1 cellular context compared by ENCODE assay signal in the genomic region with DNA sequence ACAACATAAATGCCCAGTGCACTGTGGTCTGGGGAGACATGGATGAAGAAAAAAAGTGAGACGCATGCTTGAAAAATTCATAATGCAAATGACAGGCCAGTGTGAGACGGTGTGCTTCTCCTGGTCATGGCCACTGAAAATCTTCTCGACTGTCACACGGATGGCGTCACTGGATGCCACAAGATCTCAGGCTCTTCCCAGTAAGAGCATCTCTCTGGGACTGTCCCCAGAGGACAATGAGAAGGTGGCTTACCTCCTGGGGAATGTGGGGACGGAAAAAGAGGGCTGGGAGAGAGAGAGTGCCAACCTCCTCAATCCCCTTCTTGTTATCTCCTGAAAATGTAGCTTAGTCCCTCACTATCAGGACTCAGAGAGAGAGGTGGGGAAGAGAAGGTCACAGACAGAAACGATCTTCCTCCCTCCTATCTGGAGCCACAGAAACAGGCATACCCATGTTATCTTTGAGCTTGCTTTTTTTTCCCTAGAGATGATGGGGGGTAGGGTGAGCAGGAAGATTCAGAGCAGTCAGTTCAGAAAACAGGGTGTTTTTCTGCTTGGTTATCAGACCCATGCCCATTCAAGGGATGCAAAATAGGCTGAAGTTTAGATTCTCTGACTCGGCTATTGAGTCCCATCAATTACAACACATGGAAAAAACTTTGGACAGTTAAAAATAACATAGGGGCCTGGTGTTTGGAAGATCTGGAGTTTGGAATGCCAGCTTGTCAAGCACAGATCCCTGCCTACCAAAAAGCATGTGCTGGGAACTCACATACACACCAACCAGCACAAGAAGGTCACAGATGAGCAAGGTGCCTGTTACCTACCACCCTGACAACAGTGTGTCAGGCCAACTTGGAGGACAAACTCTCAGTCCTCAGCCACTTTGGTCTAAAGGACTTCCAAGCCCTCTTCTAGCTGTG.
TF ChIP-seq lines count a peak whose summit lies in the region.

No MANE protein-coding gene starts in this region.

TF ChIP-seq in K562, 482 proteins besides CTCF, POLR2A, EP300 and RAD21 (continued from another document):
- TF ChIP-seq, protein P1, sequence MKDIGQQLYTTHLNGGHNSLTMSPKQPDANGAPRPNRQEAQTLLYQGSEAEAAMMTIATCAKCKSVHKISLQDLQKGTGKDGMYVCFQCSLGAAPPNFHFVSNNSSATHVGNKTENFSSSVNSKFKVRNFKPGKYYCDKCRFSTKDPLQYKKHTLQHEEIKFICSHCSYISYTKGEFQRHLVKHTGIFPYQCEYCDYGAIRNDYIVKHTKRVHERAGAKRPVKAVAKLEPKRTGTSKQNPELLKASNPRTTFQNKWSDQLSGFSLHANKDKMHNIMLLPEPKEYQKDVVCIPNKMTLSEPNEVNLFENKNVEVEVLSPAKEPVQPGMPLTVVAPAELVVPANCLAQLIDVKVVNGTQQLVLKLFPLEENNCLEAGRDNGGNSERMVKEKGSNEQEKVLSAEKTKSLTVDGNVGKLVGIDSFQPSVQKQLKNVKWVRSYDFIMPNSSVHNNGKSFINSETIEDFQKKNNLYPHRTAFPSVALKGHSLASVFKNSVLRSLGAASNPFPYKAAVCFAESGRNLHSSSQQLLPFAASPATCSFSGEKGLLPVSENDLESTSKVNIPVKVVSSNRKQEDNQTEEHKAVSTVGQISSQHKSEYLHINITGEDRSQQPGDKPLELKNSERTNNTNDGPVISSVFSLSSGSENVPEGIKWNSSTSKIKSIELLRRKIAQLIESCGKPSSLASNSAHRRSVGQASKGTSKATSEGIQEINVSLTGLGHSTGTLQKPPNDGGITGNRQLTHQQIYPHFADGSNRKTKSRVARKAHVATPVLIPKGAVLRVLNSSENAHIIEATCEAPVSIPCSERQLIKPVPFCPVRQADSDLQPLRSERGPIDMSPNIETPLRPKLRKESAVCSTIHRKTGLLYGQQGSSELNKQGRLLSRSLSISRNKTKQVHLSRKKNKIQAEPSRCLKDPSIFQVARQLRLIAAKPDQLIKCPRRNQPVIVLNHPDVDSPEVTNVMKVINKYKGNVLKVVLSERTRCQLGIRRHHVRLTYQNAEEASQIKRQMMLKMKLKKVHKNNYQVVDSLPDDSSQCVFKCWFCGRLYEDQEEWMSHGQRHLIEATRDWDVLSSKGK (CRISPR knock-in tag; IDR thresholded peaks at IDR 0.05): no peak
- TF ChIP-seq MECOM (CRISPR knock-in tag; IDR thresholded peaks at IDR 0.05) (peak; percentile 13; the same call in 1 of the 2 replicates), LCOR (CRISPR knock-in tag; IDR thresholded peaks at IDR 0.05) (no peak), DPF2 (IDR thresholded peaks at IDR 0.05) (peak; percentile 60; the same call in 1 of the 2 replicates), TSC22D4 (tag; IDR thresholded peaks at IDR 0.05) (no peak), ZBTB7A (IDR thresholded peaks at IDR 0.05; ENCODE audit: borderline replicate concordance, control insufficient read depth, low read depth, low read length) (no peak), ZC3H11A (IDR thresholded peaks at IDR 0.05; ENCODE audit: low read depth, low read length) (no peak), TRIM28 (IDR thresholded peaks at IDR 0.05) (no peak), ETV5 (CRISPR knock-in tag; IDR thresholded peaks at IDR 0.05; ENCODE audit: low read depth) (no peak), SMARCB1 (IDR thresholded peaks at IDR 0.05; ENCODE audit: insufficient read length, low read depth) (no peak), TBL1XR1 (IDR thresholded peaks at IDR 0.05; ENCODE audit: low read length in 2 of 2) (peak in 1 of 2 experiments; percentile 67; a peak in 2 of 4 replicates), POLR2G (IDR thresholded peaks at IDR 0.05; ENCODE audit: low read depth, low read length) (no peak)
- TF ChIP-seq, protein P2, sequence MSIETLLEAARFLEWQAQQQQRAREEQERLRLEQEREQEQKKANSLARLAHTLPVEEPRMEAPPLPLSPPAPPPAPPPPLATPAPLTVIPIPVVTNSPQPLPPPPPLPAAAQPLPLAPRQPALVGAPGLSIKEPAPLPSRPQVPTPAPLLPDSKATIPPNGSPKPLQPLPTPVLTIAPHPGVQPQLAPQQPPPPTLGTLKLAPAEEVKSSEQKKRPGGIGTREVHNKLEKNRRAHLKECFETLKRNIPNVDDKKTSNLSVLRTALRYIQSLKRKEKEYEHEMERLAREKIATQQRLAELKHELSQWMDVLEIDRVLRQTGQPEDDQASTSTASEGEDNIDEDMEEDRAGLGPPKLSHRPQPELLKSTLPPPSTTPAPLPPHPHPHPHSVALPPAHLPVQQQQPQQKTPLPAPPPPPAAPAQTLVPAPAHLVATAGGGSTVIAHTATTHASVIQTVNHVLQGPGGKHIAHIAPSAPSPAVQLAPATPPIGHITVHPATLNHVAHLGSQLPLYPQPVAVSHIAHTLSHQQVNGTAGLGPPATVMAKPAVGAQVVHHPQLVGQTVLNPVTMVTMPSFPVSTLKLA (conservative IDR thresholded peaks at IDR 0.05): 0 out of 4 replicates have a peak, but pooled peaks of 1 of the 2 experiments have one; percentile 28
- TF ChIP-seq, protein P3, sequence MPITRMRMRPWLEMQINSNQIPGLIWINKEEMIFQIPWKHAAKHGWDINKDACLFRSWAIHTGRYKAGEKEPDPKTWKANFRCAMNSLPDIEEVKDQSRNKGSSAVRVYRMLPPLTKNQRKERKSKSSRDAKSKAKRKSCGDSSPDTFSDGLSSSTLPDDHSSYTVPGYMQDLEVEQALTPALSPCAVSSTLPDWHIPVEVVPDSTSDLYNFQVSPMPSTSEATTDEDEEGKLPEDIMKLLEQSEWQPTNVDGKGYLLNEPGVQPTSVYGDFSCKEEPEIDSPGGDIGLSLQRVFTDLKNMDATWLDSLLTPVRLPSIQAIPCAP (CRISPR knock-in tag; IDR thresholded peaks at IDR 0.05; ENCODE audit: borderline replicate concordance): no peak
- TF ChIP-seq, protein P4, sequence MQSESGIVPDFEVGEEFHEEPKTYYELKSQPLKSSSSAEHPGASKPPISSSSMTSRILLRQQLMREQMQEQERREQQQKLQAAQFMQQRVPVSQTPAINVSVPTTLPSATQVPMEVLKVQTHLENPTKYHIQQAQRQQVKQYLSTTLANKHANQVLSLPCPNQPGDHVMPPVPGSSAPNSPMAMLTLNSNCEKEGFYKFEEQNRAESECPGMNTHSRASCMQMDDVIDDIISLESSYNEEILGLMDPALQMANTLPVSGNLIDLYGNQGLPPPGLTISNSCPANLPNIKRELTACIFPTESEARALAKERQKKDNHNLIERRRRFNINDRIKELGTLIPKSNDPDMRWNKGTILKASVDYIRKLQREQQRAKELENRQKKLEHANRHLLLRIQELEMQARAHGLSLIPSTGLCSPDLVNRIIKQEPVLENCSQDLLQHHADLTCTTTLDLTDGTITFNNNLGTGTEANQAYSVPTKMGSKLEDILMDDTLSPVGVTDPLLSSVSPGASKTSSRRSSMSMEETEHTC (IDR thresholded peaks at IDR 0.05): no peak
- TF ChIP-seq, protein P5, sequence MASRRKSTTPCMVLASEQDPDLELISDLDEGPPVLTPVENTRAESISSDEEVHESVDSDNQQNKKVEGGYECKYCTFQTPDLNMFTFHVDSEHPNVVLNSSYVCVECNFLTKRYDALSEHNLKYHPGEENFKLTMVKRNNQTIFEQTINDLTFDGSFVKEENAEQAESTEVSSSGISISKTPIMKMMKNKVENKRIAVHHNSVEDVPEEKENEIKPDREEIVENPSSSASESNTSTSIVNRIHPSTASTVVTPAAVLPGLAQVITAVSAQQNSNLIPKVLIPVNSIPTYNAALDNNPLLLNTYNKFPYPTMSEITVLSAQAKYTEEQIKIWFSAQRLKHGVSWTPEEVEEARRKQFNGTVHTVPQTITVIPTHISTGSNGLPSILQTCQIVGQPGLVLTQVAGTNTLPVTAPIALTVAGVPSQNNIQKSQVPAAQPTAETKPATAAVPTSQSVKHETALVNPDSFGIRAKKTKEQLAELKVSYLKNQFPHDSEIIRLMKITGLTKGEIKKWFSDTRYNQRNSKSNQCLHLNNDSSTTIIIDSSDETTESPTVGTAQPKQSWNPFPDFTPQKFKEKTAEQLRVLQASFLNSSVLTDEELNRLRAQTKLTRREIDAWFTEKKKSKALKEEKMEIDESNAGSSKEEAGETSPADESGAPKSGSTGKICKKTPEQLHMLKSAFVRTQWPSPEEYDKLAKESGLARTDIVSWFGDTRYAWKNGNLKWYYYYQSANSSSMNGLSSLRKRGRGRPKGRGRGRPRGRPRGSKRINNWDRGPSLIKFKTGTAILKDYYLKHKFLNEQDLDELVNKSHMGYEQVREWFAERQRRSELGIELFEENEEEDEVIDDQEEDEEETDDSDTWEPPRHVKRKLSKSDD (conservative IDR thresholded peaks at IDR 0.05; ENCODE audit: low read length): no peak
- TF ChIP-seq, protein P6, sequence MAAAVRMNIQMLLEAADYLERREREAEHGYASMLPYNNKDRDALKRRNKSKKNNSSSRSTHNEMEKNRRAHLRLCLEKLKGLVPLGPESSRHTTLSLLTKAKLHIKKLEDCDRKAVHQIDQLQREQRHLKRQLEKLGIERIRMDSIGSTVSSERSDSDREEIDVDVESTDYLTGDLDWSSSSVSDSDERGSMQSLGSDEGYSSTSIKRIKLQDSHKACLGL (CRISPR knock-in tag; IDR thresholded peaks at IDR 0.05; ENCODE audit: borderline replicate concordance, poor library complexity, severe bottlenecking): no peak
